7 cellular contexts compared by ENCODE assay signal in genomic region chr13:38045278-38046048, GRCh38.
DNase-seq lines count a peak whose midpoint lies in the region; ATAC-seq, FAIRE-seq and TF ChIP-seq lines count a peak whose summit lies in the region.

No MANE protein-coding gene starts in this region.

- no peak overlapping the region for H3K9ac ChIP-seq in PC-3 (ENCODE audit: low read length)

- no peak overlapping the region for H3K27ac Mint-ChIP-seq in glutamatergic neuron (ENCODE audit: unreplicated experiment)

- POLR2A ChIA-PET in PC-3 (lab: Charles Lee; ENCODE audit: unreplicated experiment), result no interaction called here

- H3K27me3 Mint-ChIP-seq in glutamatergic neuron (ENCODE audit: unreplicated experiment), result no peaks in the 10 kb centered on the region

- H3K9me3 ChIP-seq in PC-3 (ENCODE audit: low read length), result no peaks in the 10 kb centered on the region
- peaks cover 0 to 2% (median 0%) of the 10 kb centered on the region in 4 donors for H3K9me3 ChIP-seq in sigmoid colon

- H3K36me3 ChIP-seq in PC-3 (ENCODE audit: low read depth, low read length) (no peaks in the 10 kb centered on the region), sigmoid colon (no peaks in the 10 kb centered on the region)

- H3K4me1 Mint-ChIP-seq in glutamatergic neuron (ENCODE audit: low read depth, unreplicated experiment), result no peaks in the 10 kb centered on the region

- H3F3A ChIP-seq in PC-3 (ENCODE audit: low read length, unreplicated experiment), result no peaks in the 10 kb centered on the region

- no peak for FAIRE-seq in HTR-8/SVneo (lab: Jason Lieb, UNC)

- no peaks in the 10 kb centered on the region for H3K36me3 Mint-ChIP-seq in glutamatergic neuron (ENCODE audit: unreplicated experiment)

- no peak overlapping the region for H3K4me3 Mint-ChIP-seq in glutamatergic neuron (ENCODE audit: unreplicated experiment)

- TF ChIP-seq CTCF in PC-3 (conservative IDR thresholded peaks at IDR 0.05; ENCODE audit: low read depth, low read length) (peak; percentile 69), glutamatergic neuron (IDR thresholded peaks at IDR 0.05; ENCODE audit: partially characterized antibody, unreplicated experiment) (peak; percentile 54), sigmoid colon (IDR thresholded peaks at IDR 0.05) (peak in 1 of 4 experiments; percentile 41)

- CTCF ChIA-PET in PC-3 (lab: Charles Lee), result interaction anchor here (0.7 kb wide), 1 partner anchor 190 kb away, joined by 3 read pairs; no protein-coding TSS in a partner anchor

- BruUV-seq in PC-3 (replicated peaks; lab: Mats Ljungman, UMichigan), result no TSS peak

- no peak overlapping the region for H3K27ac ChIP-seq in PC-3 (ENCODE audit: low read length)
- H3K27ac ChIP-seq in sigmoid colon, result no peak overlapping the region

- H3K27me3 ChIP-seq in PC-3 (ENCODE audit: low read length) (no peaks in the 10 kb centered on the region), sigmoid colon (no peaks in the 10 kb centered on the region)

- H3K4me1 ChIP-seq in PC-3 (ENCODE audit: insufficient read depth, low read length), result no peaks in the 10 kb centered on the region
- no peaks in the 10 kb centered on the region for H3K4me1 ChIP-seq in sigmoid colon

- H3K4me2 ChIP-seq in PC-3 (ENCODE audit: low read length), result no peak overlapping the region

- H2AFZ ChIP-seq in PC-3 (ENCODE audit: low read length), result peak overlapping the region; percentile 32; the same call in 1 of the 2 replicates

- peaks cover 2% of the 10 kb centered on the region for H3K9me3 Mint-ChIP-seq in glutamatergic neuron (ENCODE audit: unreplicated experiment)

- H3K9me2 ChIP-seq in PC-3 (replicated peaks; ENCODE audit: low read length), result no peaks in the 10 kb centered on the region

- no peak for TF ChIP-seq POLR2A in sigmoid colon (IDR thresholded peaks at IDR 0.05)

- intact Hi-C loops in PC-3 (cut with micrococcal nuclease), result loop anchor here (1.0 to 5.0 kb wide), 3 partner anchors 174 to 405 kb away; no protein-coding TSS in a partner anchor
- intact Hi-C loops in sigmoid colon (cut with DNase I), result no loop called here

- no peak for TF ChIP-seq EP300 in sigmoid colon (IDR thresholded peaks at IDR 0.05)

- ATAC-seq in GM18511 (IDR thresholded peaks at IDR 0.05; ENCODE audit: unreplicated experiment) (peak; percentile 92), HG03103 (IDR thresholded peaks at IDR 0.05; ENCODE audit: low read depth, unreplicated experiment) (peak; percentile 90), PC-3 (peak; percentile 71)

- 70 to 74% methylated on average over 8 of the region's 8 CpGs for WGBS in sigmoid colon, 2 donors

- H4K20me1 ChIP-seq in PC-3 (ENCODE audit: low read length), result no peaks in the 10 kb centered on the region

- DNase-seq in PC-3, result peak; percentile 51
- DNase-seq in glutamatergic neuron, result no peak
- no peak for DNase-seq in central memory CD4-positive, alpha-beta T cell
- DNase-seq in sigmoid colon, result no peak
- no peak for DNase-seq in HTR-8/SVneo (ENCODE audit: insufficient read length, low spot score)

- no peak overlapping the region for H3K4me3 ChIP-seq in PC-3 (ENCODE audit: low read length)
- H3K4me3 ChIP-seq in sigmoid colon, result no peak overlapping the region

- no peaks in the 10 kb centered on the region for H3K79me2 ChIP-seq in PC-3 (ENCODE audit: low read length)
